Comparison of ENCODE assay signal across 9 cellular contexts in the genomic region with DNA sequence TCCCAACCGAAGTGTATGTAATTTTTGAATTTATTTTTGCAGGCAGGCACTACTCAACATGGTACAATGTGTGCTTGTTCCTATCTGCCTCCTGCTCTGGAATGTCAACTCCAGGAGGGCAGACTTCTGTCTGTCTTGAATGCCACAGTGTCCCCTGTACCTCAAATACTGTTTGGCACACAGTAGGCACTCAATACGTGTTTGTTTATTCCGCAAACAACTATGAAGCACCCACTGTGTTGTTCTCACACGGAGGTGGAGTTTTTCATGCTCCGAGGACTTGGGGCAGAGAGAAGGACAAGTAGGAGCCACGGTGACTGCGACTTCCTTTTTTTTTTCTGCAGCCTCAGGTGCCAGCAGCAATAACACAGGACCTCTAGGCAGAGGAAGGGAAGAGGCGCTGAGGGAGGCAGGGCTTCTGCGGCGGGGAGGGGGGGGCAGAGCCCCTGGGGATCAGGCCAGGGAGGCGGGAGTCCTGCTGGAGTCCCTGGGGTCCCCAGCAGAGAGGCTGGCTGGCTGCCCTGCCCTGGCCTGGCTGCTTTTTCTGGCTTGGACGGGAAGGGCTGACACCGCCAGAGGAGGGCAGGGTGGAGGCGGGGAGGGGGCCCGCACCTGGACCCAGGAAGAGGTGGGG. TPM values are rescaled to one million over a fixed set of nuclear protein-coding genes. Genes with fewer than 3 reads are reported as not detected.
A peak's percentile ranks its signal among the peaks of the same experiment; 100 is the strongest.
DNase-seq lines count a peak whose midpoint lies in the region; ATAC-seq and TF ChIP-seq lines count a peak whose summit lies in the region.
"Had no signal": no experiment of that assay in that cellular context is flagged by ENCODE, and none has a peak within 500 bp of the region (broad histone marks: within the 10 kb centered on the region; RNA-seq: fewer than 3 reads in every experiment).

No MANE protein-coding gene starts in this region.

- H3K9me3 ChIP-seq in OCI-LY3 (ENCODE audit: insufficient read depth, low read length): no peaks in the 10 kb centered on the region
- no peaks in the 10 kb centered on the region for H3K9me3 ChIP-seq in skeletal muscle satellite cell (replicated peaks; ENCODE audit: low read length)

- H3K9ac ChIP-seq in OCI-LY3 (ENCODE audit: low read length): peak overlapping the region; percentile 43
- H3K9ac ChIP-seq in skeletal muscle satellite cell (ENCODE audit: low read depth, low read length): no peak overlapping the region

- no peaks in the 10 kb centered on the region for H3K79me2 ChIP-seq in OCI-LY3 (ENCODE audit: low read length)

- peak; percentile 86 for ATAC-seq in Right ventricle myocardium superior (ENCODE audit: poor library complexity)
- ATAC-seq in GM21528 (IDR thresholded peaks at IDR 0.05; ENCODE audit: low FRiP score, unreplicated experiment): no peak
- ATAC-seq in GM19351 (IDR thresholded peaks at IDR 0.05; ENCODE audit: unreplicated experiment): no peak

- TF ChIP-seq CTCF in HL-60 (IDR thresholded peaks at IDR 0.05; ENCODE audit: insufficient read depth, low read length): no peak
- peak; percentile 17; the same call in 1 of the 2 replicates for TF ChIP-seq CTCF in OCI-LY3 (IDR thresholded peaks at IDR 0.05; ENCODE audit: low read depth, low read length)

- H3K36me3 ChIP-seq in OCI-LY3 (replicated peaks; ENCODE audit: low read depth, low read length): no peaks in the 10 kb centered on the region
- H3K36me3 ChIP-seq in skeletal muscle satellite cell (ENCODE audit: insufficient read depth, low read length): no peaks in the 10 kb centered on the region

- intact Hi-C loops in Right ventricle myocardium superior (cut with DNase I): no loop called here

- H3K4me2 ChIP-seq in OCI-LY3 (ENCODE audit: low read length) (peak overlapping the region; percentile 75), skeletal muscle satellite cell (ENCODE audit: low read length) (peak overlapping the region; percentile 31)

- peak overlapping the region; percentile 81 for H2AFZ ChIP-seq in OCI-LY3 (ENCODE audit: low read depth, low read length)

- no peaks in the 10 kb centered on the region for H3K27me3 ChIP-seq in HL-60 (ENCODE audit: insufficient read depth, poor library complexity, severe bottlenecking)
- H3K27me3 ChIP-seq in OCI-LY3 (ENCODE audit: low read depth, low read length): 0 out of 2 replicates have a peak, but pooled peaks cover 3% of the 10 kb centered on the region
- peaks cover 28% of the 10 kb centered on the region for H3K27me3 ChIP-seq in skeletal muscle satellite cell (ENCODE audit: control insufficient read depth, insufficient read depth, low read length)

- no peaks in the 10 kb centered on the region for H4K20me1 ChIP-seq in OCI-LY3 (ENCODE audit: insufficient read depth, low read length)

- H3K4me3 ChIP-seq in HL-60 (replicated peaks; ENCODE audit: insufficient read depth, low read length) (0 out of 2 replicates have a peak overlapping the region, but pooled peaks have one; percentile 13), OCI-LY3 (ENCODE audit: low read length) (peak overlapping the region; percentile 70), skeletal muscle satellite cell (ENCODE audit: low read length) (no peak overlapping the region)

- DNase-seq in HL-60 (ENCODE audit: low read depth in 1 of 2, low spot score in 1 of 2) (peak; percentile 71 to 77), Right ventricle myocardium superior (peak; percentile 74)
- no peak for DNase-seq in activated CD4-positive, alpha-beta T cell treated with anti-CD3 and anti-CD28 coated beads, Interleukin-2, amount 50 U/mL, for 4 hours
- DNase-seq: activated effector memory CD4-positive, alpha-beta T cell treated with Interleukin-2 at 50 U/mL for 16 hours; NCI-H2029 had no signal

- H3K27ac ChIP-seq in HL-60 (replicated peaks): peak overlapping the region; percentile 50
- H3K27ac ChIP-seq in OCI-LY3 (ENCODE audit: low read length): no peak overlapping the region

- peaks cover 10% of the 10 kb centered on the region for H3K4me1 ChIP-seq in OCI-LY3 (ENCODE audit: low read length)
- H3K4me1 ChIP-seq in skeletal muscle satellite cell (ENCODE audit: control insufficient read depth, insufficient read depth, low read length): no peaks in the 10 kb centered on the region

RNA-seq across cellular contexts. Expression of a gene that starts 29.3 kb away (rescaled TPM):
- 4.6 TPM for total RNA-seq in Right ventricle myocardium superior
- total RNA-seq in skeletal muscle satellite cell (2012; rRNA removed): 2.0 TPM in 2 replicates

RNA-seq across cellular contexts. Expression of a gene that starts 50.5 kb away (rescaled TPM):
- 15.0 TPM for total RNA-seq in Right ventricle myocardium superior
- total RNA-seq in skeletal muscle satellite cell (2012; rRNA removed): 0.25 and 1.1 TPM in 2 replicates

Comparison
In these comparisons a context has a peak if more than half of its experiments do, and no peak if none do; other contexts are left out.
1. DNase-seq: peak in HL-60 (2 of 2) and Right ventricle myocardium superior (single experiment); none in activated CD4-positive, alpha-beta T cell treated with anti-CD3 and anti-CD28 coated beads, Interleukin-2, amount 50 U/mL, for 4 hours (0 of 2).